Comparison of ENCODE assay signal across 18 cellular contexts in genomic region chr2:98452396-98453027, GRCh38. TPM values are rescaled to one million over a fixed set of nuclear protein-coding genes. Genes with fewer than 3 reads are reported as not detected.
DNase-seq lines count a peak whose midpoint lies in the region; ATAC-seq and TF ChIP-seq lines count a peak whose summit lies in the region.
"Had no signal": no experiment of that assay in that cellular context is flagged by ENCODE, and none has a peak within 500 bp of the region (broad histone marks: within the 10 kb centered on the region; RNA-seq: fewer than 3 reads in every experiment).

No MANE protein-coding gene starts in this region.

- POLR2A ChIA-PET in activated CD8-positive, alpha-beta T cell treated with anti-CD3 and anti-CD28 coated beads for 36 hours (lab: Charles Lee), result interaction anchor here (0.6 to 1.5 kb wide), 8 partner anchors 11 to 319 kb away, joined by 3 to 5 read pairs (median 3); no protein-coding TSS in a partner anchor

- intact Hi-C loops in activated CD8-positive, alpha-beta T cell treated with anti-CD3 and anti-CD28 coated beads for 36 hours (cut with micrococcal nuclease), result no loop called here

- DNase-seq in activated naive CD4-positive, alpha-beta T cell treated with anti-CD3 and anti-CD28 coated beads, Interleukin-2, amount 50 U/mL, for 16 hours, result no peak
- no peak for DNase-seq in activated CD8-positive, alpha-beta T cell treated with anti-CD3 and anti-CD28 coated beads for 36 hours
- DNase-seq in kidney tubule cell (ENCODE audit: low spot score) (peak; percentile 18), mesothelial cell of epicardium (ENCODE audit: low spot score in 2 of 2, unreplicated experiment in 2 of 2) (no peak), T-helper 1 cell (no peak), midbrain (lab: John Stamatoyannopoulos, UW) (no peak)
- DNase-seq: activated T-cell treated with anti-CD3 and anti-CD28 coated beads, Interleukin-2, amount 50 U/mL, for 1 hour; Caco-2; IMR-90; mucosa of descending colon; NCI-H2081 treated with DMSO at 0.1 percent for 48 hours; NCI-H524; right cardiac atrium; SIG-M5; stomach; T-helper 9 cell had no signal

- CTCF ChIA-PET in activated CD8-positive, alpha-beta T cell treated with anti-CD3 and anti-CD28 coated beads for 36 hours (lab: Charles Lee), result interaction anchor here (0.8 to 1.9 kb wide), 7 partner anchors 10 to 40 kb away, joined by 3 to 7 read pairs (median 4); no protein-coding TSS in a partner anchor

- no peaks in the 10 kb centered on the region for H3K9me3 Mint-ChIP-seq in activated naive CD4-positive, alpha-beta T cell treated with anti-CD3 and anti-CD28 coated beads, Interleukin-2, amount 50 U/mL, for 24 hours
- no peaks in the 10 kb centered on the region for H3K9me3 Mint-ChIP-seq in activated CD8-positive, alpha-beta T cell treated with anti-CD3 and anti-CD28 coated beads for 36 hours
- no peaks in the 10 kb centered on the region for H3K9me3 Mint-ChIP-seq in mesothelial cell of epicardium

- no peak for ATAC-seq in activated CD8-positive, alpha-beta T cell treated with anti-CD3 and anti-CD28 coated beads for 36 hours
- no peak for ATAC-seq in HG02678 (IDR thresholded peaks at IDR 0.05; ENCODE audit: unreplicated experiment)
- ATAC-seq: mucosa of descending colon, right cardiac atrium had no signal

- H3K27me3 Mint-ChIP-seq in activated naive CD4-positive, alpha-beta T cell treated with anti-CD3 and anti-CD28 coated beads, Interleukin-2, amount 50 U/mL, for 24 hours, result no peaks in the 10 kb centered on the region
- H3K27me3 Mint-ChIP-seq in activated CD8-positive, alpha-beta T cell treated with anti-CD3 and anti-CD28 coated beads for 36 hours, result no peaks in the 10 kb centered on the region
- H3K27me3 Mint-ChIP-seq in mesothelial cell of epicardium (ENCODE audit: low read depth), result no peaks in the 10 kb centered on the region

- TF ChIP-seq CTCF in activated CD8-positive, alpha-beta T cell treated with anti-CD3 and anti-CD28 coated beads for 36 hours (IDR thresholded peaks at IDR 0.05), result no peak
- no peak for TF ChIP-seq CTCF in mesothelial cell of epicardium (IDR thresholded peaks at IDR 0.05; ENCODE audit: unreplicated experiment)

- peak overlapping the region; percentile 57 for H3K4me3 Mint-ChIP-seq in activated naive CD4-positive, alpha-beta T cell treated with anti-CD3 and anti-CD28 coated beads, Interleukin-2, amount 50 U/mL, for 24 hours
- H3K4me3 Mint-ChIP-seq in activated CD8-positive, alpha-beta T cell treated with anti-CD3 and anti-CD28 coated beads for 36 hours, result no peak overlapping the region
- no peak overlapping the region for H3K4me3 Mint-ChIP-seq in mesothelial cell of epicardium

- H3K27ac Mint-ChIP-seq in activated naive CD4-positive, alpha-beta T cell treated with anti-CD3 and anti-CD28 coated beads, Interleukin-2, amount 50 U/mL, for 24 hours, result peak overlapping the region; percentile 74
- H3K27ac Mint-ChIP-seq in activated CD8-positive, alpha-beta T cell treated with anti-CD3 and anti-CD28 coated beads for 36 hours, result peak overlapping the region; percentile 12
- H3K27ac Mint-ChIP-seq in mesothelial cell of epicardium, result no peak overlapping the region

- peaks cover 95% of the 10 kb centered on the region for H3K4me1 Mint-ChIP-seq in activated naive CD4-positive, alpha-beta T cell treated with anti-CD3 and anti-CD28 coated beads, Interleukin-2, amount 50 U/mL, for 24 hours
- peaks cover 92% of the 10 kb centered on the region for H3K4me1 Mint-ChIP-seq in activated CD8-positive, alpha-beta T cell treated with anti-CD3 and anti-CD28 coated beads for 36 hours (ENCODE audit: low read depth)
- peaks cover 12% of the 10 kb centered on the region for H3K4me1 Mint-ChIP-seq in mesothelial cell of epicardium

- no peaks in the 10 kb centered on the region for H3K36me3 Mint-ChIP-seq in activated naive CD4-positive, alpha-beta T cell treated with anti-CD3 and anti-CD28 coated beads, Interleukin-2, amount 50 U/mL, for 24 hours
- H3K36me3 Mint-ChIP-seq in activated CD8-positive, alpha-beta T cell treated with anti-CD3 and anti-CD28 coated beads for 36 hours (ENCODE audit: low read depth), result peaks cover 15% of the 10 kb centered on the region
- no peaks in the 10 kb centered on the region for H3K36me3 Mint-ChIP-seq in mesothelial cell of epicardium

RNA-seq across cellular contexts. Expression of gene INPP4A, which starts 7.9 kb away (rescaled TPM):
- total RNA-seq in activated CD8-positive, alpha-beta T cell treated with anti-CD3 and anti-CD28 coated beads for 36 hours, result 10 to 100 TPM; 46.7 to 46.9 TPM
- total RNA-seq in mesothelial cell of epicardium, result 37.3 to 40.7 TPM (median 37.3 TPM) in 3 replicates
